29 cellular contexts compared by ENCODE assay signal in the genomic region with DNA sequence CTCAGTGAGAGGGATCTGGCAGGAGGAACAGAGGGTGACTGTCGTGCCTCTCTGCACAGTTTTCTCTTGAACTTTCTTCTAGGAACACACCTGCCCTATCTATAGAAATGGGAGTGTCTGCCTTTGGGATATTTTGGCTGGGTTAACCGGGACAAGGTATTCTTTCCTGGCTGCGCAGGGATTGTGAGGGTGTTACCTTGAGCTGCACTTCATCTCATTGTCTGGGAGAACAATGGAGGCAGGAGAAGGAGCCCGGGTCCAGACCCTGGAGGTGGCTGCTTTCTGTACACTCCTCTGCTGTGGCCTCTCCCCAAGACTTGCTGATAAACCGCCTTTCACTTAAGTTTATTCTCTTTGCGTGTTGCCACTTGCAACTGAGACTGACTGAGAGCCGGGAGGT.
"Had no signal": no experiment of that assay in that cellular context is flagged by ENCODE, and none has a peak within 500 bp of the region (broad histone marks: within the 10 kb centered on the region; RNA-seq: fewer than 3 reads in every experiment).

No MANE protein-coding gene starts in this region.

- DNase-seq: stimulated activated CD4-positive, alpha-beta T cell treated with anti-CD3 and anti-CD28 coated beads, Interleukin-2, amount 100 ng/mL, for 48 hours; stimulated activated CD4-positive, alpha-beta T cell treated with anti-CD3 and anti-CD28 coated beads, Interleukin-4, amount 100 ng/mL, for 1 hour; stimulated activated CD4-positive, alpha-beta T cell treated with anti-CD3 and anti-CD28 coated beads, Interleukin-4, amount 100 ng/mL, for 24 hours; stimulated activated CD4-positive, alpha-beta T cell treated with anti-CD3 and anti-CD28 coated beads, Interleukin-4, amount 100 ng/mL, for 4 hours; stimulated activated CD8-positive, alpha-beta memory T cell treated with anti-CD3 and anti-CD28 coated beads, Interleukin-4, amount 100 ng/mL, for 48 hours; stimulated activated naive B cell treated with anti-CD40 and anti-IgM and Interleukin-4, amounts not matched to agents 10 μg/mL and 1 μg/mL and 100 μg/mL, for 72 hours; stimulated activated naive CD4-positive, alpha-beta T cell; stimulated activated naive CD4-positive, alpha-beta T cell treated with Interleukin-2 at 50 U/mL for 16 hours; stimulated activated naive CD8-positive, alpha-beta T cell treated with anti-CD3 and anti-CD28 coated beads, Interleukin-15, amount 100 ng/mL, for 72 hours; stimulated activated naive CD8-positive, alpha-beta T cell treated with anti-CD3 and anti-CD28 coated beads, Interleukin-15, Interleukin-2, amounts not matched to agents 100 U/mL and 50 U/mL, for 24 hours; stomach; substantia nigra; testis; thyroid gland; tibial artery; transverse colon; trophoblast cell; upper lobe of left lung; upper lobe of right lung; uterus had no signal

- H3K4me1 ChIP-seq: stomach, suprapubic skin, testis, tibial artery, tibial nerve, transverse colon, upper lobe of left lung, upper lobe of right lung, uterus, vagina had no signal

- H3K27me3 ChIP-seq: stomach, suprapubic skin, testis, thyroid gland, tibial artery, tibial nerve, transverse colon, upper lobe of left lung, upper lobe of right lung, uterus, vagina had no signal

- H3K36me3 Mint-ChIP-seq: stimulated activated effector memory CD8-positive, alpha-beta T cell treated with anti-CD3 and anti-CD28 coated beads, Interleukin-12 subunit alpha, Interleukin-12 subunit beta, amount 100 ng/mL, for 72 hours; stimulated activated memory B cell treated with anti-CD40 and anti-IgM and Interleukin-4, amounts not matched to agents 10 μg/mL and 1 μg/mL and 100 μg/mL, for 72 hours; stimulated activated naive B cell treated with anti-CD40 and anti-IgM and Interleukin-4, amounts not matched to agents 10 μg/mL and 1 μg/mL and 100 μg/mL, for 72 hours; type B pancreatic cell had no signal

- H3K9me3 Mint-ChIP-seq: stimulated activated effector memory CD8-positive, alpha-beta T cell treated with anti-CD3 and anti-CD28 coated beads, Interleukin-12 subunit alpha, Interleukin-12 subunit beta, amount 100 ng/mL, for 72 hours; stimulated activated memory B cell treated with anti-CD40 and anti-IgM and Interleukin-4, amounts not matched to agents 10 μg/mL and 1 μg/mL and 100 μg/mL, for 72 hours; stimulated activated naive B cell treated with anti-CD40 and anti-IgM and Interleukin-4, amounts not matched to agents 10 μg/mL and 1 μg/mL and 100 μg/mL, for 72 hours; stimulated activated naive CD8-positive, alpha-beta T cell treated with anti-CD3 and anti-CD28 coated beads, Interleukin-15, amount 100 ng/mL, for 72 hours; stimulated activated naive CD8-positive, alpha-beta T cell treated with anti-CD3 and anti-CD28 coated beads, Interleukin-15, Interleukin-2, amounts not matched to agents 100 ng/mL and 50 ng/mL, for 24 hours; type B pancreatic cell had no signal

- H3K4me3 Mint-ChIP-seq: stimulated activated effector memory CD8-positive, alpha-beta T cell treated with anti-CD3 and anti-CD28 coated beads, Interleukin-12 subunit alpha, Interleukin-12 subunit beta, amount 100 ng/mL, for 72 hours; stimulated activated memory B cell treated with anti-CD40 and anti-IgM and Interleukin-4, amounts not matched to agents 10 μg/mL and 1 μg/mL and 100 μg/mL, for 72 hours; stimulated activated naive B cell treated with anti-CD40 and anti-IgM and Interleukin-4, amounts not matched to agents 10 μg/mL and 1 μg/mL and 100 μg/mL, for 72 hours; stimulated activated naive CD8-positive, alpha-beta T cell treated with anti-CD3 and anti-CD28 coated beads, Interleukin-15, amount 100 ng/mL, for 72 hours; stimulated activated naive CD8-positive, alpha-beta T cell treated with anti-CD3 and anti-CD28 coated beads, Interleukin-15, Interleukin-2, amounts not matched to agents 100 ng/mL and 50 ng/mL, for 24 hours; type B pancreatic cell had no signal

- ATAC-seq: stimulated activated effector memory CD8-positive, alpha-beta T cell treated with anti-CD3 and anti-CD28 coated beads, Interleukin-12 subunit alpha, Interleukin-12 subunit beta, amount 100 ng/mL, for 72 hours; stimulated activated memory B cell treated with anti-CD40 and anti-IgM and Interleukin-4, amounts not matched to agents 10 μg/mL and 1 μg/mL and 100 μg/mL, for 72 hours; stimulated activated naive B cell treated with anti-CD40 and anti-IgM and Interleukin-4, amounts not matched to agents 10 μg/mL and 1 μg/mL and 100 μg/mL, for 72 hours; stimulated activated naive CD8-positive, alpha-beta T cell treated with anti-CD3 and anti-CD28 coated beads, Interleukin-15, amount 100 ng/mL, for 72 hours; stimulated activated naive CD8-positive, alpha-beta T cell treated with anti-CD3 and anti-CD28 coated beads, Interleukin-15, Interleukin-2, amounts not matched to agents 100 U/mL and 50 U/mL, for 24 hours; upper lobe of right lung had no signal

- H3K4me1 Mint-ChIP-seq: stimulated activated effector memory CD8-positive, alpha-beta T cell treated with anti-CD3 and anti-CD28 coated beads, Interleukin-12 subunit alpha, Interleukin-12 subunit beta, amount 100 ng/mL, for 72 hours; stimulated activated memory B cell treated with anti-CD40 and anti-IgM and Interleukin-4, amounts not matched to agents 10 μg/mL and 1 μg/mL and 100 μg/mL, for 72 hours; stimulated activated naive B cell treated with anti-CD40 and anti-IgM and Interleukin-4, amounts not matched to agents 10 μg/mL and 1 μg/mL and 100 μg/mL, for 72 hours; stimulated activated naive CD8-positive, alpha-beta T cell treated with anti-CD3 and anti-CD28 coated beads, Interleukin-15, amount 100 ng/mL, for 72 hours had no signal

- H3K9me3 ChIP-seq: stomach, suprapubic skin, testis, thoracic aorta, thyroid gland, tibial artery, tibial nerve, transverse colon, upper lobe of left lung, upper lobe of right lung, uterus, vagina had no signal

- H3K36me3 ChIP-seq: stomach, suprapubic skin, thoracic aorta, thyroid gland, tibial artery, tibial nerve, transverse colon, upper lobe of left lung, upper lobe of right lung, uterus, vagina had no signal

- FAIRE-seq: urothelium cell line had no signal

- H3K4me3 ChIP-seq: stomach, suprapubic skin, testis, thoracic aorta, thyroid gland, tibial artery, tibial nerve, transverse colon, upper lobe of left lung, upper lobe of right lung, uterus, vagina had no signal

- H3K27ac ChIP-seq: stomach, suprapubic skin, testis, thoracic aorta, thyroid gland, tibial artery, tibial nerve, transverse colon, upper lobe of left lung, upper lobe of right lung, uterus, vagina had no signal

- H3K27ac Mint-ChIP-seq: stimulated activated effector memory CD8-positive, alpha-beta T cell treated with anti-CD3 and anti-CD28 coated beads, Interleukin-12 subunit alpha, Interleukin-12 subunit beta, amount 100 ng/mL, for 72 hours; stimulated activated memory B cell treated with anti-CD40 and anti-IgM and Interleukin-4, amounts not matched to agents 10 μg/mL and 1 μg/mL and 100 μg/mL, for 72 hours; stimulated activated naive B cell treated with anti-CD40 and anti-IgM and Interleukin-4, amounts not matched to agents 10 μg/mL and 1 μg/mL and 100 μg/mL, for 72 hours; stimulated activated naive CD8-positive, alpha-beta T cell treated with anti-CD3 and anti-CD28 coated beads, Interleukin-15, amount 100 ng/mL, for 72 hours; stimulated activated naive CD8-positive, alpha-beta T cell treated with anti-CD3 and anti-CD28 coated beads, Interleukin-15, Interleukin-2, amounts not matched to agents 100 ng/mL and 50 ng/mL, for 24 hours; type B pancreatic cell had no signal
